Comparison of ENCODE assay signal across 1 cellular context in genomic region chr9:136245194-136246150, GRCh38.
TF ChIP-seq lines count a peak whose summit lies in the region.

QSOX2 (minus strand) TSS chr9:136245812; CDS start chr9:136245803, 9 bp downstream.

TF ChIP-seq in WTC11, 78 proteins besides CTCF, POLR2A, EP300 and RAD21 (continued from another document):
- TF ChIP-seq, protein P1, sequence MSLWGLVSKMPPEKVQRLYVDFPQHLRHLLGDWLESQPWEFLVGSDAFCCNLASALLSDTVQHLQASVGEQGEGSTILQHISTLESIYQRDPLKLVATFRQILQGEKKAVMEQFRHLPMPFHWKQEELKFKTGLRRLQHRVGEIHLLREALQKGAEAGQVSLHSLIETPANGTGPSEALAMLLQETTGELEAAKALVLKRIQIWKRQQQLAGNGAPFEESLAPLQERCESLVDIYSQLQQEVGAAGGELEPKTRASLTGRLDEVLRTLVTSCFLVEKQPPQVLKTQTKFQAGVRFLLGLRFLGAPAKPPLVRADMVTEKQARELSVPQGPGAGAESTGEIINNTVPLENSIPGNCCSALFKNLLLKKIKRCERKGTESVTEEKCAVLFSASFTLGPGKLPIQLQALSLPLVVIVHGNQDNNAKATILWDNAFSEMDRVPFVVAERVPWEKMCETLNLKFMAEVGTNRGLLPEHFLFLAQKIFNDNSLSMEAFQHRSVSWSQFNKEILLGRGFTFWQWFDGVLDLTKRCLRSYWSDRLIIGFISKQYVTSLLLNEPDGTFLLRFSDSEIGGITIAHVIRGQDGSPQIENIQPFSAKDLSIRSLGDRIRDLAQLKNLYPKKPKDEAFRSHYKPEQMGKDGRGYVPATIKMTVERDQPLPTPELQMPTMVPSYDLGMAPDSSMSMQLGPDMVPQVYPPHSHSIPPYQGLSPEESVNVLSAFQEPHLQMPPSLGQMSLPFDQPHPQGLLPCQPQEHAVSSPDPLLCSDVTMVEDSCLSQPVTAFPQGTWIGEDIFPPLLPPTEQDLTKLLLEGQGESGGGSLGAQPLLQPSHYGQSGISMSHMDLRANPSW (CRISPR knock-in tag; conservative IDR thresholded peaks at IDR 0.05; ENCODE audit: low read depth): no peak
- TF ChIP-seq SP1 (CRISPR knock-in tag; conservative IDR thresholded peaks at IDR 0.05) (peak; percentile 82), ETV6 (CRISPR knock-in tag; IDR thresholded peaks at IDR 0.05) (no peak), NFE2L1 (CRISPR knock-in tag; IDR thresholded peaks at IDR 0.05) (no peak)
TF ChIP-seq in WTC11: peak in this region for 7.
